ENCODE assay signal across 1 cellular context in the genomic region with DNA sequence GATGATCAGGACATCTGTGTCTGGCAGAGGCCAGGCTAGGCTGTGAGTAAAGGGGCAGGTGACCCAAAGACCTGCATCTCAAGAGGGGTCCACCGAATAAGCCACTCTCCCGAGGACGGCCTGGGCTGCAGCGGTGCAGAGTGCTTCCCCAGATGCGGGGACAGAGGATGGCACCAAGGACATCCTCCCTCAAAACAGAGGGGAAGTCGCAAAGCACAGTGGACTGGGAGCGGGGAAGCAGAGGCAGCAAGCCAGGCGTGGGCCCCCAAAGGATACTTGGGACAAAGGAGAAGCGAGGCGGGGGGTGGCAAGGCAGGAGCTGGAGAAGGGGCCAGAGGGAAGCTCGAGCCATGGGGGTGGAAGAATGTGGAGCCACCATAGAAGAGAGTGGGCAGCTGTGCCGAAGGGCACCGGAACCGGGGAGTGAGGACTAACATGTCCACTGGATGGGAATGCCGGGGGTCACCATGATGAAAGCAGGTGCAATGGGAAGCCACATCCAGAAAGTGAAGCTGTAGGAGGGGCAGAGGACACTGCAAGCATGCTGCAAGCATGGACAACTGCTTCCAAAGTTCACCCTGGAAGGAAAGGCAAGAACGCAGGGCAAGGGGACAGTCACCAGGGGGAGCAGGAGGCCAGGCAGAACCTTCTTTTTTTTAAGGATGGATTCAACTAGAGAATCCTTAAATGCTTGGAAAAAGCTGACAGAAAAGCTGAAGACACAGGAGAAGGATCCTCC.
A peak's percentile ranks its signal among the peaks of the same experiment; 100 is the strongest.
TF ChIP-seq lines count a peak whose summit lies in the region.

No MANE protein-coding gene starts in this region.

TF ChIP-seq in HepG2, 621 proteins besides CTCF, POLR2A, EP300 and RAD21 (continued from another document):
- TF ChIP-seq, protein P1, sequence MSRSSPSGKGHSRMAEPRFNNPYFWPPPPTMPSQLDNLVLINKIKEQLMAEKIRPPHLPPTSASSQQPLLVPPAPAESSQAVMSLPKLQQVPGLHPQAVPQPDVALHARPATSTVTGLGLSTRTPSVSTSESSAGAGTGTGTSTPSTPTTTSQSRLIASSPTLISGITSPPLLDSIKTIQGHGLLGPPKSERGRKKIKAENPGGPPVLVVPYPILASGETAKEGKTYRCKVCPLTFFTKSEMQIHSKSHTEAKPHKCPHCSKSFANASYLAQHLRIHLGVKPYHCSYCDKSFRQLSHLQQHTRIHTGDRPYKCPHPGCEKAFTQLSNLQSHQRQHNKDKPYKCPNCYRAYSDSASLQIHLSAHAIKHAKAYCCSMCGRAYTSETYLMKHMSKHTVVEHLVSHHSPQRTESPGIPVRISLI (CRISPR knock-in tag; IDR thresholded peaks at IDR 0.05; ENCODE audit: borderline replicate concordance), result 0 out of 2 replicates have a peak, but pooled peaks have one; percentile 35
- TF ChIP-seq MEF2D (CRISPR knock-in tag; IDR thresholded peaks at IDR 0.05) (no peak), HNF4A (CRISPR knock-in tag; IDR thresholded peaks at IDR 0.05) (peak; percentile 77), NR2F2 (IDR thresholded peaks at IDR 0.05; ENCODE audit: borderline replicate concordance, low read depth) (no peak), TEAD3 (CRISPR knock-in tag; optimal IDR thresholded peaks at IDR 0.05; ENCODE audit: borderline replicate concordance) (peak; percentile 14), ZNF552 (CRISPR knock-in tag; IDR thresholded peaks at IDR 0.05; ENCODE audit: borderline replicate concordance) (no peak), TCF12 (IDR thresholded peaks at IDR 0.05) (no peak), TCF12 (CRISPR knock-in tag; IDR thresholded peaks at IDR 0.05) (no peak), SPEN (CRISPR knock-in tag; IDR thresholded peaks at IDR 0.05; ENCODE audit: low read depth) (no peak), ELF3 (CRISPR knock-in tag; IDR thresholded peaks at IDR 0.05) (no peak), ZNF569 (CRISPR knock-in tag; IDR thresholded peaks at IDR 0.05; ENCODE audit: borderline replicate concordance) (no peak), HNF4G (IDR thresholded peaks at IDR 0.05; ENCODE audit: borderline replicate concordance, low read depth, low read length) (peak; percentile 45; the same call in 1 of the 2 replicates), HNF4G (CRISPR knock-in tag; IDR thresholded peaks at IDR 0.05; ENCODE audit: borderline replicate concordance, low read depth) (no peak), ZNF841 (CRISPR knock-in tag; IDR thresholded peaks at IDR 0.05; ENCODE audit: borderline replicate concordance) (no peak), CEBPB (IDR thresholded peaks at IDR 0.05; ENCODE audit: borderline replicate concordance, low read depth, low read length) (peak; percentile 19; the same call in 1 of the 2 replicates), ZNF660 (CRISPR knock-in tag; IDR thresholded peaks at IDR 0.05; ENCODE audit: borderline replicate concordance, low read depth) (no peak), STAG1 (CRISPR knock-in tag; IDR thresholded peaks at IDR 0.05) (peak; percentile 47), HOXA3 (CRISPR knock-in tag; IDR thresholded peaks at IDR 0.05) (0 out of 2 replicates have a peak, but pooled peaks have one; percentile 20), POLR2AphosphoS2 (IDR thresholded peaks at IDR 0.05; ENCODE audit: low read depth, low read length) (no peak), NR2C2 (CRISPR knock-in tag; IDR thresholded peaks at IDR 0.05; ENCODE audit: borderline replicate concordance) (peak; percentile 38; the same call in 1 of the 2 replicates), PHF8 (CRISPR knock-in tag; IDR thresholded peaks at IDR 0.05) (no peak), KAT8 (CRISPR knock-in tag; IDR thresholded peaks at IDR 0.05) (no peak), GABPB1 (CRISPR knock-in tag; IDR thresholded peaks at IDR 0.05) (no peak), CEBPG (CRISPR knock-in tag; IDR thresholded peaks at IDR 0.05) (peak; percentile 43; the same call in 1 of the 2 replicates), LCORL (IDR thresholded peaks at IDR 0.05) (no peak), LCORL (CRISPR knock-in tag; IDR thresholded peaks at IDR 0.05) (no peak), SMC3 (IDR thresholded peaks at IDR 0.05; ENCODE audit: low read length) (peak; percentile 79)
- TF ChIP-seq, protein P2, sequence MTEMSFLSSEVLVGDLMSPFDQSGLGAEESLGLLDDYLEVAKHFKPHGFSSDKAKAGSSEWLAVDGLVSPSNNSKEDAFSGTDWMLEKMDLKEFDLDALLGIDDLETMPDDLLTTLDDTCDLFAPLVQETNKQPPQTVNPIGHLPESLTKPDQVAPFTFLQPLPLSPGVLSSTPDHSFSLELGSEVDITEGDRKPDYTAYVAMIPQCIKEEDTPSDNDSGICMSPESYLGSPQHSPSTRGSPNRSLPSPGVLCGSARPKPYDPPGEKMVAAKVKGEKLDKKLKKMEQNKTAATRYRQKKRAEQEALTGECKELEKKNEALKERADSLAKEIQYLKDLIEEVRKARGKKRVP (CRISPR knock-in tag; IDR thresholded peaks at IDR 0.05), result peak in 1 of 2 experiments; percentile 90; a peak in 2 of 4 replicates
- TF ChIP-seq, protein P3, sequence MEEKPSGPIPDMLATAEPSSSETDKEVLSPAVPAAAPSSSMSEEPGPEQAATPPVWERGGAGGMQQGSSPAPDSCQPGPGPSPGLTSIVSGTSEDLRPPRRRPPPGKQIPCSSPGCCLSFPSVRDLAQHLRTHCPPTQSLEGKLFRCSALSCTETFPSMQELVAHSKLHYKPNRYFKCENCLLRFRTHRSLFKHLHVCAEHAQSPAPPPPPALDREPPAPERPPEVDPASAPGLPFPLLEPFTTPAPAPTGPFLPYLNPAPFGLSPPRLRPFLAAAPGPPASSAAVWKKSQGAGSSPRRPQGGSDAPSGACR (CRISPR knock-in tag; IDR thresholded peaks at IDR 0.05), result no peak
- TF ChIP-seq, protein P4, sequence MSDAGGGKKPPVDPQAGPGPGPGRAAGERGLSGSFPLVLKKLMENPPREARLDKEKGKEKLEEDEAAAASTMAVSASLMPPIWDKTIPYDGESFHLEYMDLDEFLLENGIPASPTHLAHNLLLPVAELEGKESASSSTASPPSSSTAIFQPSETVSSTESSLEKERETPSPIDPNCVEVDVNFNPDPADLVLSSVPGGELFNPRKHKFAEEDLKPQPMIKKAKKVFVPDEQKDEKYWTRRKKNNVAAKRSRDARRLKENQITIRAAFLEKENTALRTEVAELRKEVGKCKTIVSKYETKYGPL (CRISPR knock-in tag; IDR thresholded peaks at IDR 0.05), result no peak
- TF ChIP-seq, protein P5, sequence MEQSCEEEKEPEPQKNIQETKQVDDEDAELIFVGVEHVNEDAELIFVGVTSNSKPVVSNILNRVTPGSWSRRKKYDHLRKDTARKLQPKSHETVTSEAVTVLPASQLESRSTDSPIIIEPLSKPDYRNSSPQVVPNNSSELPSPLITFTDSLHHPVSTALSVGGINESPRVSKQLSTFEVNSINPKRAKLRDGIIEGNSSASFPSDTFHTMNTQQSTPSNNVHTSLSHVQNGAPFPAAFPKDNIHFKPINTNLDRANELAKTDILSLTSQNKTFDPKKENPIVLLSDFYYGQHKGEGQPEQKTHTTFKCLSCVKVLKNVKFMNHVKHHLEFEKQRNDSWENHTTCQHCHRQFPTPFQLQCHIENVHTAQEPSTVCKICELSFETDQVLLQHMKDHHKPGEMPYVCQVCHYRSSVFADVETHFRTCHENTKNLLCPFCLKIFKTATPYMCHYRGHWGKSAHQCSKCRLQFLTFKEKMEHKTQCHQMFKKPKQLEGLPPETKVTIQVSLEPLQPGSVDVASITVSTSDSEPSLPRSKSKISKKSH (CRISPR knock-in tag; IDR thresholded peaks at IDR 0.05; ENCODE audit: borderline replicate concordance), result 0 out of 2 replicates have a peak, but pooled peaks have one; percentile 31
- TF ChIP-seq, protein P6, sequence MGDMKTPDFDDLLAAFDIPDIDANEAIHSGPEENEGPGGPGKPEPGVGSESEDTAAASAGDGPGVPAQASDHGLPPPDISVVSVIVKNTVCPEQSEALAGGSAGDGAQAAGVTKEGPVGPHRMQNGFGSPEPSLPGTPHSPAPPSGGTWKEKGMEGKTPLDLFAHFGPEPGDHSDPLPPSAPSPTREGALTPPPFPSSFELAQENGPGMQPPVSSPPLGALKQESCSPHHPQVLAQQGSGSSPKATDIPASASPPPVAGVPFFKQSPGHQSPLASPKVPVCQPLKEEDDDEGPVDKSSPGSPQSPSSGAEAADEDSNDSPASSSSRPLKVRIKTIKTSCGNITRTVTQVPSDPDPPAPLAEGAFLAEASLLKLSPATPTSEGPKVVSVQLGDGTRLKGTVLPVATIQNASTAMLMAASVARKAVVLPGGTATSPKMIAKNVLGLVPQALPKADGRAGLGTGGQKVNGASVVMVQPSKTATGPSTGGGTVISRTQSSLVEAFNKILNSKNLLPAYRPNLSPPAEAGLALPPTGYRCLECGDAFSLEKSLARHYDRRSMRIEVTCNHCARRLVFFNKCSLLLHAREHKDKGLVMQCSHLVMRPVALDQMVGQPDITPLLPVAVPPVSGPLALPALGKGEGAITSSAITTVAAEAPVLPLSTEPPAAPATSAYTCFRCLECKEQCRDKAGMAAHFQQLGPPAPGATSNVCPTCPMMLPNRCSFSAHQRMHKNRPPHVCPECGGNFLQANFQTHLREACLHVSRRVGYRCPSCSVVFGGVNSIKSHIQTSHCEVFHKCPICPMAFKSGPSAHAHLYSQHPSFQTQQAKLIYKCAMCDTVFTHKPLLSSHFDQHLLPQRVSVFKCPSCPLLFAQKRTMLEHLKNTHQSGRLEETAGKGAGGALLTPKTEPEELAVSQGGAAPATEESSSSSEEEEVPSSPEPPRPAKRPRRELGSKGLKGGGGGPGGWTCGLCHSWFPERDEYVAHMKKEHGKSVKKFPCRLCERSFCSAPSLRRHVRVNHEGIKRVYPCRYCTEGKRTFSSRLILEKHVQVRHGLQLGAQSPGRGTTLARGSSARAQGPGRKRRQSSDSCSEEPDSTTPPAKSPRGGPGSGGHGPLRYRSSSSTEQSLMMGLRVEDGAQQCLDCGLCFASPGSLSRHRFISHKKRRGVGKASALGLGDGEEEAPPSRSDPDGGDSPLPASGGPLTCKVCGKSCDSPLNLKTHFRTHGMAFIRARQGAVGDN (CRISPR knock-in tag; IDR thresholded peaks at IDR 0.05), result peak; percentile 54
- TF ChIP-seq, protein P7, sequence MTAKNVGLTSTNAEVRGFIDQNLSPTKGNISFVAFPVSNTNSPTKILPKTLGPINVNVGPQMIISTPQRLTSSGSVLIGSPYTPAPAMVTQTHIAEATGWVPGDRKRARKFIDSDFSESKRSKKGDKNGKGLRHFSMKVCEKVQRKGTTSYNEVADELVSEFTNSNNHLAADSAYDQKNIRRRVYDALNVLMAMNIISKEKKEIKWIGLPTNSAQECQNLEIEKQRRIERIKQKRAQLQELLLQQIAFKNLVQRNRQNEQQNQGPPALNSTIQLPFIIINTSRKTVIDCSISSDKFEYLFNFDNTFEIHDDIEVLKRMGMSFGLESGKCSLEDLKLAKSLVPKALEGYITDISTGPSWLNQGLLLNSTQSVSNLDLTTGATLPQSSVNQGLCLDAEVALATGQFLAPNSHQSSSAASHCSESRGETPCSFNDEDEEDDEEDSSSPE (CRISPR knock-in tag; IDR thresholded peaks at IDR 0.05), result no peak
- TF ChIP-seq, protein P8, sequence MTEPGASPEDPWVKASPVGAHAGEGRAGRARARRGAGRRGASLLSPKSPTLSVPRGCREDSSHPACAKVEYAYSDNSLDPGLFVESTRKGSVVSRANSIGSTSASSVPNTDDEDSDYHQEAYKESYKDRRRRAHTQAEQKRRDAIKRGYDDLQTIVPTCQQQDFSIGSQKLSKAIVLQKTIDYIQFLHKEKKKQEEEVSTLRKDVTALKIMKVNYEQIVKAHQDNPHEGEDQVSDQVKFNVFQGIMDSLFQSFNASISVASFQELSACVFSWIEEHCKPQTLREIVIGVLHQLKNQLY (CRISPR knock-in tag; IDR thresholded peaks at IDR 0.05), result peak; percentile 56; the same call in 1 of the 2 replicates
